In genomic region chr20:35271904-35272303, GRCh38 we compare ENCODE assay signal across 18 cellular contexts. TPM values are rescaled to one million over a fixed set of nuclear protein-coding genes. Genes with fewer than 3 reads are reported as not detected.
DNase-seq lines count a peak whose midpoint lies in the region; ATAC-seq, FAIRE-seq and TF ChIP-seq lines count a peak whose summit lies in the region.
"Had no signal": no experiment of that assay in that cellular context is flagged by ENCODE, and none has a peak within 500 bp of the region (broad histone marks: within the 10 kb centered on the region; RNA-seq: fewer than 3 reads in every experiment).

No MANE protein-coding gene starts in this region.

- WGBS in IMR-90 (ENCODE audit: extremely low coverage in 2 of 2, insufficient read length in 1 of 2), 2 experiments: 90% methylated on average over 2 of the region's 7 CpGs; no CpG with 5 or more reads in 1 of the 2 experiments
- no CpG with 5 or more reads among the region's 7 CpGs for WGBS in trophoblast cell (ENCODE audit: extremely low coverage, insufficient coverage, insufficient read length)

- dilution Hi-C loops in IMR-90 (cut with HindIII; ENCODE audit: low sequenced_read_pairs, unreplicated experiment): no loop called here

- no peak overlapping the region for H2BK12ac ChIP-seq in trophoblast cell (ENCODE audit: low read length)

- peaks cover 45% of the 10 kb centered on the region for H3K36me3 ChIP-seq in IMR-90 (ENCODE audit: control insufficient read depth, insufficient read depth, low read length)
- H3K36me3 ChIP-seq in bronchial epithelial cell (ENCODE audit: control insufficient read depth, insufficient read depth, low read length): peaks cover 5% of the 10 kb centered on the region
- peaks cover 18 to 20% of the 10 kb centered on the region in 2 experiments for H3K36me3 ChIP-seq in trophoblast cell (ENCODE audit: control insufficient read depth in 1 of 2, insufficient read depth in 2 of 2, low read length in 2 of 2)

- H2BK20ac ChIP-seq in IMR-90 (ENCODE audit: low read depth, low read length): no peak overlapping the region

- FAIRE-seq in bronchial epithelial cell (lab: Jason Lieb, UNC): no peak
- FAIRE-seq: endometrium, GM19239 had no signal

- no peak overlapping the region for H2AK9ac ChIP-seq in IMR-90 (replicated peaks; ENCODE audit: low read depth, low read length, poor library complexity)

- no peak for TF ChIP-seq RAD21 in IMR-90 (IDR thresholded peaks at IDR 0.05; ENCODE audit: low read length)

- H3K9ac ChIP-seq in IMR-90 (ENCODE audit: low read depth, low read length) (no peak overlapping the region), trophoblast cell (ENCODE audit: low read length) (no peak overlapping the region)

- H3K79me2 ChIP-seq in trophoblast cell (ENCODE audit: control insufficient read depth, insufficient read depth, low read length, poor library complexity): peaks cover 3% of the 10 kb centered on the region

- H4K12ac ChIP-seq in trophoblast cell (ENCODE audit: low read depth, low read length): no peak overlapping the region

- ATAC-seq in IMR-90 (ENCODE audit: low read depth) (0 out of 2 replicates have a peak, but pooled peaks have one; percentile 6), GM21723 (IDR thresholded peaks at IDR 0.05; ENCODE audit: unreplicated experiment) (no peak)
- ATAC-seq: activated T-cell treated with anti-CD3 and anti-CD28 coated beads, Interleukin-2, amount 50 U/mL, for 72 hours had no signal

- CTCF ChIA-PET in IMR-90 (lab: Yijun Ruan, JAX): no interaction called here

- H4K5ac ChIP-seq in IMR-90 (ENCODE audit: low read depth, low read length): no peak overlapping the region

- H2BK120ac ChIP-seq in IMR-90 (ENCODE audit: low read depth, low read length) (no peak overlapping the region), trophoblast cell (ENCODE audit: insufficient read depth, low read length, poor library complexity) (no peak overlapping the region)

- H3K27me3 ChIP-seq in IMR-90 (ENCODE audit: control insufficient read depth, insufficient read depth, low read length) (no peaks in the 10 kb centered on the region), bronchial epithelial cell (ENCODE audit: control insufficient read depth, insufficient read depth, low read length) (no peaks in the 10 kb centered on the region), trophoblast cell (ENCODE audit: insufficient read depth, low read length) (no peaks in the 10 kb centered on the region)
- H3K27me3 ChIP-seq: testis had no signal

- intact Hi-C loops in IMR-90 (cut with micrococcal nuclease): loop anchor here (10.0 kb wide), 2 partner anchors 163 to 397 kb away; partner anchors contain the start of genes ACSS2, GDF5 and GGT7
- intact Hi-C loops in posterior vena cava (cut with DNase I): loop anchor here in 1 of 2 donors (10.0 kb wide), 1 partner anchor 177 kb away; the partner anchor contains the start of gene TRPC4AP

- H3K18ac ChIP-seq in IMR-90 (ENCODE audit: low read depth, low read length) (no peak overlapping the region), trophoblast cell (ENCODE audit: low read length) (no peak overlapping the region)

- in situ Hi-C loops in IMR-90 (cut with MboI; ENCODE audit: low sequenced_read_pairs): loop anchor here (25.0 kb wide), 1 partner anchor 410 kb away; the partner anchor contains the start of gene GGT7

- H2BK15ac ChIP-seq in IMR-90 (ENCODE audit: low read depth, low read length): no peak overlapping the region

- DNase-seq in IMR-90 (peak; percentile 51), bronchial epithelial cell (ENCODE audit: low read depth) (peak; percentile 65), trophoblast cell (peak; percentile 96 to 99), T-helper 9 cell (no peak), posterior vena cava (ENCODE audit: low spot score) (no peak)
- DNase-seq: activated CD4-positive, alpha-beta T cell treated with anti-CD3 and anti-CD28 coated beads, Interleukin-2, amount 50 U/mL, for 48 hours; activated T-cell treated with anti-CD3 and anti-CD28 coated beads, Interleukin-2, amount 50 U/mL, for 72 hours; cerebellar nuclear complex; NCI-H1092; NCI-H2107; NCI-H774; nephron progenitor cell; stimulated activated CD4-positive, alpha-beta T cell treated with anti-CD3 and anti-CD28 coated beads, Interleukin-2, amount 100 ng/mL, for 24 hours; testis had no signal

- H3K4ac ChIP-seq in IMR-90 (ENCODE audit: low read depth, low read length) (no peak overlapping the region), trophoblast cell (ENCODE audit: low read depth, low read length) (no peak overlapping the region)

- H4K8ac ChIP-seq in IMR-90 (ENCODE audit: low read depth in 2 of 2, low read length in 2 of 2) (no peak overlapping the region), trophoblast cell (ENCODE audit: low read depth, low read length) (no peak overlapping the region)

- H4K91ac ChIP-seq in IMR-90 (ENCODE audit: insufficient read depth, low read depth, low read length) (no peak overlapping the region), trophoblast cell (ENCODE audit: low read depth, low read length) (peak overlapping the region; percentile 9)

- no peak overlapping the region for H3K23ac ChIP-seq in IMR-90 (ENCODE audit: low read depth, low read length)
- H3K23ac ChIP-seq in trophoblast cell (ENCODE audit: low read length): no peak overlapping the region

- H3K4me3 ChIP-seq in IMR-90 (ENCODE audit: insufficient read depth, low read depth, low read length) (no peak overlapping the region), bronchial epithelial cell (ENCODE audit: low read depth, low read length) (no peak overlapping the region), trophoblast cell (ENCODE audit: low read depth, low read length) (no peak overlapping the region)
- H3K4me3 ChIP-seq: testis had no signal

- H3K9me3 ChIP-seq in IMR-90 (ENCODE audit: control insufficient read depth, insufficient read depth, low read length) (no peaks in the 10 kb centered on the region), trophoblast cell (ENCODE audit: insufficient read depth, low read depth, low read length) (no peaks in the 10 kb centered on the region)
- H3K9me3 ChIP-seq: testis had no signal

- H3K4me2 ChIP-seq in IMR-90 (ENCODE audit: low read depth, low read length) (no peak overlapping the region), trophoblast cell (ENCODE audit: low read length) (no peak overlapping the region)

- no peak overlapping the region for H3K56ac ChIP-seq in IMR-90 (ENCODE audit: extremely low read depth, insufficient read depth, low read length)

- peaks cover 6% of the 10 kb centered on the region; the same call in 1 of the 2 replicates for H3K9me1 ChIP-seq in IMR-90 (ENCODE audit: insufficient read depth, low read length)

- H2AK5ac ChIP-seq in IMR-90 (ENCODE audit: low read depth, low read length) (no peak overlapping the region), trophoblast cell (ENCODE audit: low read length) (no peak overlapping the region)

- H3K4me1 ChIP-seq in IMR-90 (ENCODE audit: control insufficient read depth, insufficient read depth, low read length) (peaks cover 6% of the 10 kb centered on the region), trophoblast cell (ENCODE audit: control insufficient read depth in 1 of 2, insufficient read depth in 2 of 2, low read length in 2 of 2) (peaks cover 34% of the 10 kb centered on the region in 2 experiments)

- H2BK5ac ChIP-seq in IMR-90 (ENCODE audit: low read depth, low read length, poor library complexity, severe bottlenecking): no peak overlapping the region
- H2BK5ac ChIP-seq in trophoblast cell (ENCODE audit: low read depth, low read length, poor library complexity): no peak overlapping the region

- TF ChIP-seq POLR2A in IMR-90 (IDR thresholded peaks at IDR 0.05; ENCODE audit: low read depth, low read length): no peak

- no peak overlapping the region for H3K27ac ChIP-seq in IMR-90 (ENCODE audit: insufficient read depth, low read length)
- no peak overlapping the region for H3K27ac ChIP-seq in trophoblast cell (ENCODE audit: low read depth, low read length)
- H3K27ac ChIP-seq: testis had no signal

- H2AFZ ChIP-seq in IMR-90 (replicated peaks; ENCODE audit: low read length, poor library complexity) (no peak overlapping the region), trophoblast cell (ENCODE audit: insufficient read depth, low read length, poor library complexity) (no peak overlapping the region)

- TF ChIP-seq CTCF in IMR-90 (conservative IDR thresholded peaks at IDR 0.05; ENCODE audit: low read depth, low read length) (no peak), bronchial epithelial cell (IDR thresholded peaks at IDR 0.05; ENCODE audit: insufficient read depth, low read length, severe bottlenecking) (no peak)

- 0 out of 2 replicates have a peak, but pooled peaks cover 5% of the 10 kb centered on the region for H4K20me1 ChIP-seq in IMR-90 (ENCODE audit: insufficient read depth, low read length)

- H3K14ac ChIP-seq in IMR-90 (replicated peaks; ENCODE audit: low read depth, low read length) (no peak overlapping the region), trophoblast cell (ENCODE audit: low read length) (no peak overlapping the region)

- BruUV-seq in IMR-90 (replicated peaks; lab: Mats Ljungman, UMichigan): no TSS peak

- peaks cover 20 to 44% of the 10 kb centered on the region in 2 experiments for H3K79me1 ChIP-seq in IMR-90 (ENCODE audit: low read depth in 1 of 2, low read length in 2 of 2)
- peaks cover 24% of the 10 kb centered on the region for H3K79me1 ChIP-seq in trophoblast cell (ENCODE audit: low read length)

- POLR2A ChIA-PET in IMR-90 (lab: Charles Lee; ENCODE audit: unreplicated experiment): interaction anchor here (0.5 kb wide), 1 partner anchor 502 kb away, joined by 5 read pairs; no protein-coding TSS in a partner anchor

RNA-seq across cellular contexts. Expression of gene MMP24OS, which starts 6.0 kb away (rescaled TPM):
- 5.9 and 7.2 TPM in 2 replicates for total RNA-seq in IMR-90 (2012; rRNA removed)
- polyA plus RNA-seq in IMR-90 (2012; rRNA removed): 64.9 and 67.6 TPM in 2 replicates
- polyA plus RNA-seq in IMR-90 (2012; cell fraction: cytosol; rRNA removed): 56.9 and 92.5 TPM in 2 replicates
- 54.7 and 75.9 TPM in 2 replicates for polyA plus RNA-seq in IMR-90 (2012; cell fraction: nucleus; rRNA removed; ENCODE audit: low replicate concordance)
- 5.0 and 6.9 TPM in 2 replicates for total RNA-seq in bronchial epithelial cell
- 76.2 and 79.4 TPM in 2 replicates for polyA plus RNA-seq in trophoblast cell (2013)
- total RNA-seq in posterior vena cava: 10 to 100 TPM; 40.4 to 54.6 TPM

RNA-seq across cellular contexts. Expression of gene EIF6, which starts 12.7 kb away (rescaled TPM):
- total RNA-seq in IMR-90 (2012; rRNA removed) (215 and 227 TPM in 2 replicates), bronchial epithelial cell (226 and 370 TPM in 2 replicates), posterior vena cava (10 to 100 TPM; 61.9 to 89.7 TPM)
- polyA plus RNA-seq in IMR-90 (2012; rRNA removed): 215 and 258 TPM in 2 replicates
- polyA plus RNA-seq in IMR-90 (2012; cell fraction: cytosol; rRNA removed): 163 and 323 TPM in 2 replicates
- polyA plus RNA-seq in IMR-90 (2012; cell fraction: nucleus; rRNA removed; ENCODE audit: low replicate concordance): 385 and 588 TPM in 2 replicates
- 91.0 and 92.3 TPM in 2 replicates for polyA plus RNA-seq in trophoblast cell (2013)

RNA-seq across cellular contexts. Expression of gene FAM83C, which starts 20.3 kb away (rescaled TPM):
- total RNA-seq in IMR-90 (2012; rRNA removed) (not detected in 2 replicates), bronchial epithelial cell (0.26 and 0.64 TPM in 2 replicates), posterior vena cava (not detected)
- 0.02 and 0.03 TPM in 2 replicates for polyA plus RNA-seq in IMR-90 (2012; rRNA removed)
- polyA plus RNA-seq in IMR-90 (2012; cell fraction: cytosol; rRNA removed): 0.02 TPM in 1 of 2 replicates, not detected in the other
- polyA plus RNA-seq in IMR-90 (2012; cell fraction: nucleus; rRNA removed; ENCODE audit: low replicate concordance): 0.03 and 0.13 TPM in 2 replicates
- polyA plus RNA-seq in trophoblast cell (2013): 0.01 TPM in 2 replicates
- total RNA-seq: activated T-cell treated with anti-CD3 and anti-CD28 coated beads, Interleukin-2, amount 50 U/mL, for 72 hours had no signal
- polyA plus RNA-seq: BJ had no signal

RNA-seq across cellular contexts. Expression of gene MMP24, which starts 45.4 kb away (rescaled TPM):
- 0.36 and 0.56 TPM in 2 replicates for total RNA-seq in IMR-90 (2012; rRNA removed)
- polyA plus RNA-seq in IMR-90 (2012; rRNA removed): 0.79 and 0.86 TPM in 2 replicates
- polyA plus RNA-seq in IMR-90 (2012; cell fraction: cytosol; rRNA removed): 0.32 and 1.0 TPM in 2 replicates
- polyA plus RNA-seq in IMR-90 (2012; cell fraction: nucleus; rRNA removed; ENCODE audit: low replicate concordance): 0.34 and 0.54 TPM in 2 replicates
- total RNA-seq in bronchial epithelial cell: under 0.01 TPM in 1 of 2 replicates, not detected in the other
- 1.1 and 1.2 TPM in 2 replicates for polyA plus RNA-seq in trophoblast cell (2013)
- total RNA-seq in posterior vena cava: under 1 TPM; 0.52 to 0.88 TPM
- total RNA-seq: activated T-cell treated with anti-CD3 and anti-CD28 coated beads, Interleukin-2, amount 50 U/mL, for 72 hours had no signal

Comparison
In these comparisons a context has a peak if more than half of its experiments do, and no peak if none do; other contexts are left out.
1. DNase-seq: peak in IMR-90 (single experiment), bronchial epithelial cell (single experiment) and trophoblast cell (2 of 2); none in T-helper 9 cell (single experiment) and posterior vena cava (single experiment).